In genomic region chr12:80676856-80677255, GRCh38 we compare ENCODE assay signal across 1 cellular context.
TF ChIP-seq lines count a peak whose summit lies in the region.

No MANE protein-coding gene starts in this region.

TF ChIP-seq in GM12878, 131 proteins besides CTCF, POLR2A, EP300 and RAD21 (continued from another document):
- TF ChIP-seq BCLAF1 (IDR thresholded peaks at IDR 0.05) (no peak), SIX5 (IDR thresholded peaks at IDR 0.05; ENCODE audit: low read depth, low read length, severe bottlenecking) (no peak), E2F4 (IDR thresholded peaks at IDR 0.05; ENCODE audit: low read depth, low read length) (no peak), EZH2 (IDR thresholded peaks at IDR 0.05; ENCODE audit: borderline replicate concordance, control insufficient read depth, low read depth, low read length) (no peak), ZBTB11 (CRISPR knock-in tag; IDR thresholded peaks at IDR 0.05) (no peak), STAT1 (conservative IDR thresholded peaks at IDR 0.05) (no peak), SMAD1 (IDR thresholded peaks at IDR 0.05; ENCODE audit: low read depth, partially characterized antibody) (no peak), RAD51 (IDR thresholded peaks at IDR 0.05) (no peak)
